Comparison of ENCODE assay signal across 8 cellular contexts in genomic region chr12:51217133-51217967, GRCh38. TPM values are rescaled to one million over a fixed set of nuclear protein-coding genes. Genes with fewer than 3 reads are reported as not detected.
A peak's percentile ranks its signal among the peaks of the same experiment; 100 is the strongest.
DNase-seq lines count a peak whose midpoint lies in the region; ATAC-seq and TF ChIP-seq lines count a peak whose summit lies in the region.

No MANE protein-coding gene starts in this region.

- intact Hi-C loops in Right ventricle myocardium superior (cut with DNase I), result loop anchor here (2.0 kb wide), 1 partner anchor 21 kb away; the partner anchor contains the start of gene DAZAP2

- H3K27me3 Mint-ChIP-seq in activated naive CD8-positive, alpha-beta T cell treated with anti-CD3 and anti-CD28 coated beads for 36 hours, result no peaks in the 10 kb centered on the region

- peaks cover 4% of the 10 kb centered on the region for H3K36me3 Mint-ChIP-seq in activated naive CD8-positive, alpha-beta T cell treated with anti-CD3 and anti-CD28 coated beads for 36 hours

- DNase-seq in DMS 273 (lab: John Stamatoyannopoulos, UW; ENCODE audit: unreplicated experiment) (peak; percentile 62), DMS 273 treated with DMSO at 0.1 percent for 48 hours (lab: John Stamatoyannopoulos, UW) (no peak), SJSA1 (ENCODE audit: low read depth in 1 of 2, low spot score in 2 of 2) (peak in 1 of 2 experiments; percentile 20), Right ventricle myocardium superior (peak; percentile 69)
- peak; percentile 49 for DNase-seq in activated naive CD8-positive, alpha-beta T cell treated with anti-CD3 and anti-CD28 coated beads for 36 hours

- H3K79me2 ChIP-seq in parathyroid adenoma, result peaks cover 6% of the 10 kb centered on the region

- no peak overlapping the region for H3K27ac Mint-ChIP-seq in activated naive CD8-positive, alpha-beta T cell treated with anti-CD3 and anti-CD28 coated beads for 36 hours

- H3K4me3 ChIP-seq in SJSA1 (peak overlapping the region; percentile 73), parathyroid adenoma (ENCODE audit: low read depth, low read length) (peak overlapping the region; percentile 78)

- peak overlapping the region; percentile 92 for H3K9ac ChIP-seq in parathyroid adenoma

- ATAC-seq in HG02970 (IDR thresholded peaks at IDR 0.05; ENCODE audit: low FRiP score, unreplicated experiment), result peak; percentile 48
- ATAC-seq in Right ventricle myocardium superior (ENCODE audit: poor library complexity), result peak; percentile 71
- no peak for ATAC-seq in GM18519 (IDR thresholded peaks at IDR 0.05; ENCODE audit: low FRiP score, unreplicated experiment)

- H3K9me3 Mint-ChIP-seq in activated naive CD8-positive, alpha-beta T cell treated with anti-CD3 and anti-CD28 coated beads for 36 hours, result no peaks in the 10 kb centered on the region

- H3K27ac ChIP-seq in SJSA1, result peak overlapping the region; percentile 74
- H3K27ac ChIP-seq in parathyroid adenoma, result peak overlapping the region; percentile 93

- H3K4me3 Mint-ChIP-seq in activated naive CD8-positive, alpha-beta T cell treated with anti-CD3 and anti-CD28 coated beads for 36 hours, result peak overlapping the region; percentile 84

- no peaks in the 10 kb centered on the region for H3K27me3 ChIP-seq in SJSA1 (replicated peaks)
- no peaks in the 10 kb centered on the region for H3K27me3 ChIP-seq in parathyroid adenoma (ENCODE audit: control insufficient read depth, insufficient read depth, low read length)

- TF ChIP-seq CTCF in parathyroid adenoma (IDR thresholded peaks at IDR 0.05), result peak; percentile 41

- H3K9me3 ChIP-seq in SJSA1 (replicated peaks) (no peaks in the 10 kb centered on the region), parathyroid adenoma (ENCODE audit: control insufficient read depth, low read length) (no peaks in the 10 kb centered on the region)

- H3K36me3 ChIP-seq in SJSA1 (no peaks in the 10 kb centered on the region; the same call in 1 of the 2 replicates), parathyroid adenoma (ENCODE audit: control insufficient read depth, insufficient read depth, low read length) (no peaks in the 10 kb centered on the region)

- peak overlapping the region; percentile 99 for H3K4me2 ChIP-seq in parathyroid adenoma (ENCODE audit: low read length)

- peaks cover 16% of the 10 kb centered on the region for H3K4me1 Mint-ChIP-seq in activated naive CD8-positive, alpha-beta T cell treated with anti-CD3 and anti-CD28 coated beads for 36 hours

- peaks cover 9% of the 10 kb centered on the region for H3K4me1 ChIP-seq in SJSA1 (replicated peaks)
- peaks cover 4% of the 10 kb centered on the region for H3K4me1 ChIP-seq in parathyroid adenoma

- H2AFZ ChIP-seq in parathyroid adenoma, result peak overlapping the region; percentile 98

RNA-seq across cellular contexts. Expression of gene POU6F1, which starts 0.5 kb away (rescaled TPM):
- total RNA-seq in SJSA1 (2014; rRNA removed; shearing (Covaris generic)), result 1.2 and 5.8 TPM in 2 replicates
- total RNA-seq in activated naive CD8-positive, alpha-beta T cell treated with anti-CD3 and anti-CD28 coated beads for 36 hours, result 1 to 10 TPM; 6.5 to 6.9 TPM
- total RNA-seq in Right ventricle myocardium superior, result 10.0 TPM

RNA-seq across cellular contexts. Expression of gene DAZAP2, which starts 21.3 kb away (rescaled TPM):
- total RNA-seq in SJSA1 (2014; rRNA removed; shearing (Covaris generic)), result 79.9 and 153 TPM in 2 replicates
- 10 to 100 TPM; 94.2 to 95.4 TPM for total RNA-seq in activated naive CD8-positive, alpha-beta T cell treated with anti-CD3 and anti-CD28 coated beads for 36 hours
- 124 TPM for total RNA-seq in Right ventricle myocardium superior

RNA-seq across cellular contexts. Expression of gene TFCP2, which starts 44.4 kb away (rescaled TPM):
- total RNA-seq in SJSA1 (2014; rRNA removed; shearing (Covaris generic)), result 6.9 and 8.8 TPM in 2 replicates
- 10 to 100 TPM; 32.3 to 33.4 TPM for total RNA-seq in activated naive CD8-positive, alpha-beta T cell treated with anti-CD3 and anti-CD28 coated beads for 36 hours
- total RNA-seq in Right ventricle myocardium superior, result 23.3 TPM

RNA-seq across cellular contexts. Expression of gene SMAGP, which starts 52.9 kb away (rescaled TPM):
- total RNA-seq in SJSA1 (2014; rRNA removed; shearing (Covaris generic)), result 22.8 and 32.5 TPM in 2 replicates
- 1 to 10 TPM in 1 of 2 experiments, under 1 TPM in 1; 0.64 to 1.3 TPM for total RNA-seq in activated naive CD8-positive, alpha-beta T cell treated with anti-CD3 and anti-CD28 coated beads for 36 hours
- total RNA-seq in Right ventricle myocardium superior, result 2.8 TPM
